ENCODE assay signal across 27 cellular contexts in the genomic region with DNA sequence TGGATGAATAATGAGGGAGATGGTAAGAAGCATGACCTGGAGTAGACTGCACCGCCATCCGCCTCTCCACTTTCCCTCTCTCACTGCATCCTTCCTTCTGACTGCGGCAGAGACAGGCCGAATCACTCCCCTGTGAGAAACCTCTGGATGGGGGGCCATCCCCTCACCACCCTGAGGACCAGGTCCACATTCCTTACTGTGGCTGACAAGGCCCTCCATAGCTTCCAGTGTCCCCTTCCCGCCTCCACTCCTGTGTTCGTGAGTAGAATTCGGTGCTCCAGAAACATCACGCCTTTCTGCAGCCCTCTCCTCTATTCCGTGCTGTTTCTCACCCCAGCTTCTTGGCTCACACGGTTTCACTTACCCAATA.
"Had no signal": no experiment of that assay in that cellular context is flagged by ENCODE, and none has a peak within 500 bp of the region (broad histone marks: within the 10 kb centered on the region; RNA-seq: fewer than 3 reads in every experiment).

No MANE protein-coding gene starts in this region.

- H3K4me2 ChIP-seq: hepatocyte had no signal

- H3K27ac Mint-ChIP-seq: nephron progenitor cell; stimulated activated naive B cell treated with anti-CD40 and anti-IgM and Interleukin-4, amounts not matched to agents 10 μg/mL and 1 μg/mL and 100 μg/mL, for 72 hours; stimulated activated naive CD8-positive, alpha-beta T cell treated with anti-CD3 and anti-CD28 coated beads, Interleukin-15, Interleukin-2, amounts not matched to agents 100 ng/mL and 50 ng/mL, for 24 hours had no signal

- H3K4me3 Mint-ChIP-seq: nephron progenitor cell; stimulated activated naive B cell treated with anti-CD40 and anti-IgM and Interleukin-4, amounts not matched to agents 10 μg/mL and 1 μg/mL and 100 μg/mL, for 72 hours; stimulated activated naive CD8-positive, alpha-beta T cell treated with anti-CD3 and anti-CD28 coated beads, Interleukin-15, Interleukin-2, amounts not matched to agents 100 ng/mL and 50 ng/mL, for 24 hours had no signal

- H3K27ac ChIP-seq: coronary artery, esophagus muscularis mucosa, foreskin keratinocyte, gastroesophageal sphincter, heart left ventricle, hepatocyte, left lung, ovary, psoas muscle, thoracic aorta, upper lobe of right lung, uterus had no signal

- H3K27me3 ChIP-seq: esophagus muscularis mucosa, gastroesophageal sphincter, heart left ventricle, left lung, transverse colon, upper lobe of right lung, uterus had no signal

- H3K4me1 ChIP-seq: foreskin keratinocyte had no signal

- H2AFZ ChIP-seq: hepatocyte had no signal

- H3K9me3 Mint-ChIP-seq: stimulated activated naive CD8-positive, alpha-beta T cell treated with anti-CD3 and anti-CD28 coated beads, Interleukin-15, Interleukin-2, amounts not matched to agents 100 ng/mL and 50 ng/mL, for 24 hours had no signal

- ATAC-seq: foreskin keratinocyte; gastroesophageal sphincter; heart left ventricle; left cardiac atrium; left lung; psoas muscle; right cardiac atrium; stimulated activated naive B cell treated with anti-CD40 and anti-IgM and Interleukin-4, amounts not matched to agents 10 μg/mL and 1 μg/mL and 100 μg/mL, for 72 hours; upper lobe of right lung had no signal

- H3K4me3 ChIP-seq: coronary artery, esophagus muscularis mucosa, gastroesophageal sphincter, heart left ventricle, hepatocyte, left lung, ovary, psoas muscle, thoracic aorta, upper lobe of right lung, uterus had no signal

- H3K36me3 ChIP-seq: gastroesophageal sphincter, heart left ventricle, left lung, ovary, thoracic aorta, transverse colon, upper lobe of right lung, uterus had no signal

- H3K9me3 ChIP-seq: esophagus muscularis mucosa, gastroesophageal sphincter, heart left ventricle, left lung, ovary, psoas muscle, thoracic aorta, transverse colon, upper lobe of right lung, uterus had no signal

- DNase-seq: dermis blood vessel endothelial cell; effector memory CD4-positive, alpha-beta T cell; foreskin keratinocyte; heart left ventricle; left cardiac atrium; left lung; mesenchymal stem cell; midbrain; nephron progenitor cell; occipital lobe; ovary; posterior cingulate gyrus; psoas muscle; right cardiac atrium; small intestine; stimulated activated CD4-positive, alpha-beta T cell treated with anti-CD3 and anti-CD28 coated beads, Interleukin-15, amount 100 ng/mL, for 24 hours; stimulated activated CD4-positive, alpha-beta T cell treated with anti-CD3 and anti-CD28 coated beads, Interleukin-2, amount 100 ng/mL, for 48 hours; stimulated activated naive B cell treated with anti-CD40 and anti-IgM and Interleukin-4, amounts not matched to agents 10 μg/mL and 1 μg/mL and 100 μg/mL, for 72 hours; transverse colon; upper lobe of right lung; uterus had no signal
